In genomic region chr12:120227233-120228040, GRCh38 we compare ENCODE assay signal across 9 cellular contexts. TPM values are rescaled to one million over a fixed set of nuclear protein-coding genes. Genes with fewer than 3 reads are reported as not detected.
DNase-seq lines count a peak whose midpoint lies in the region; ATAC-seq and TF ChIP-seq lines count a peak whose summit lies in the region.
"Had no signal": no experiment of that assay in that cellular context is flagged by ENCODE, and none has a peak within 500 bp of the region (broad histone marks: within the 10 kb centered on the region; RNA-seq: fewer than 3 reads in every experiment).

No MANE protein-coding gene starts in this region.

- H3K27me3 ChIP-seq in breast epithelium (no peaks in the 10 kb centered on the region), right lobe of liver (no peaks in the 10 kb centered on the region), transverse colon (no peaks in the 10 kb centered on the region), brain microvascular endothelial cell (replicated peaks) (no peaks in the 10 kb centered on the region)
- H3K27me3 ChIP-seq: BE2C had no signal

- H3K27me3 Mint-ChIP-seq in MCF 10A (ENCODE audit: insufficient read depth, unreplicated experiment): no peaks in the 10 kb centered on the region
- H3K27me3 Mint-ChIP-seq in activated CD4-positive, alpha-beta memory T cell treated with anti-CD3 and anti-CD28 coated beads, Interleukin-2, amount 10 ng/mL, durations not matched to agents 7 days and 5 days: no peaks in the 10 kb centered on the region

- H3K36me3 Mint-ChIP-seq in MCF 10A (ENCODE audit: insufficient read depth, unreplicated experiment): peaks cover 70% of the 10 kb centered on the region
- peaks cover 51% of the 10 kb centered on the region for H3K36me3 Mint-ChIP-seq in activated CD4-positive, alpha-beta memory T cell treated with anti-CD3 and anti-CD28 coated beads, Interleukin-2, amount 10 ng/mL, durations not matched to agents 7 days and 5 days (ENCODE audit: low read depth)

- ATAC-seq in right lobe of liver (peak; percentile 8 to 68 (median 48)), HG03469 (IDR thresholded peaks at IDR 0.05; ENCODE audit: unreplicated experiment) (no peak)

- intact Hi-C loops in MCF 10A (cut with micrococcal nuclease): loop anchor here (1.0 kb wide), 1 partner anchor 35 kb away; no protein-coding TSS in a partner anchor
- intact Hi-C loops in breast epithelium (cut with DNase I; ENCODE audit: low total_unique reads): no loop called here
- intact Hi-C loops in right lobe of liver (cut with DNase I): loop anchor here (5.0 kb wide), 2 partner anchors 35 to 40 kb away; partner anchors contain the start of gene PXN (in 1 of the 2)
- intact Hi-C loops in transverse colon (cut with DNase I; ENCODE audit: low total_unique reads): loop anchor here (2.0 kb wide), 1 partner anchor 37 kb away; the partner anchor contains the start of gene PXN

- in situ Hi-C loops in transverse colon (cut with MboI; ENCODE audit: low pct_ligation_motif_present in 1 of 4, low pct_unique_long_range_greater_than_20kb in 1 of 4, low sequenced_read_pairs in 3 of 4): loop anchor here in 1 of 4 donors (5.0 kb wide), 1 partner anchor 45 kb away; no protein-coding TSS in a partner anchor
- in situ Hi-C loops in brain microvascular endothelial cell (cut with HindIII; ENCODE audit: low pct_ligation_motif_present, low sequenced_read_pairs): no loop called here

- no peak overlapping the region for H3K4me3 ChIP-seq in breast epithelium
- H3K4me3 ChIP-seq in right lobe of liver: peak overlapping the region in 2 of 3 donors; percentile 29 to 33
- H3K4me3 ChIP-seq in transverse colon: no peak overlapping the region
- no peak overlapping the region for H3K4me3 ChIP-seq in brain microvascular endothelial cell (ENCODE audit: low read depth, low read length)

- no peaks in the 10 kb centered on the region for H3K9me3 Mint-ChIP-seq in MCF 10A (ENCODE audit: unreplicated experiment)
- no peaks in the 10 kb centered on the region for H3K9me3 Mint-ChIP-seq in activated CD4-positive, alpha-beta memory T cell treated with anti-CD3 and anti-CD28 coated beads, Interleukin-2, amount 10 ng/mL, durations not matched to agents 7 days and 5 days

- TF ChIP-seq CTCF in MCF 10A (IDR thresholded peaks at IDR 0.05; ENCODE audit: unreplicated experiment): no peak
- TF ChIP-seq CTCF in breast epithelium (IDR thresholded peaks at IDR 0.05): no peak
- TF ChIP-seq CTCF in right lobe of liver (IDR thresholded peaks at IDR 0.05): no peak
- no peak for TF ChIP-seq CTCF in transverse colon (IDR thresholded peaks at IDR 0.05)
- TF ChIP-seq CTCF in brain microvascular endothelial cell (IDR thresholded peaks at IDR 0.05; ENCODE audit: low read depth, low read length, missing control alignments): no peak

- peaks cover 35 to 54% of the 10 kb centered on the region in 2 donors for H3K4me1 ChIP-seq in breast epithelium
- H3K4me1 ChIP-seq in right lobe of liver: peaks cover 0 to 67% (median 37%) of the 10 kb centered on the region in 4 donors
- H3K4me1 ChIP-seq in transverse colon: peaks cover 57 to 89% (median 84%) of the 10 kb centered on the region in 4 donors

- peaks cover 52% of the 10 kb centered on the region for H3K4me1 Mint-ChIP-seq in MCF 10A (ENCODE audit: insufficient read depth, unreplicated experiment)
- peaks cover 74% of the 10 kb centered on the region for H3K4me1 Mint-ChIP-seq in activated CD4-positive, alpha-beta memory T cell treated with anti-CD3 and anti-CD28 coated beads, Interleukin-2, amount 10 ng/mL, durations not matched to agents 7 days and 5 days

- no peak overlapping the region for H3K4me3 Mint-ChIP-seq in MCF 10A (ENCODE audit: unreplicated experiment)
- H3K4me3 Mint-ChIP-seq in activated CD4-positive, alpha-beta memory T cell treated with anti-CD3 and anti-CD28 coated beads, Interleukin-2, amount 10 ng/mL, durations not matched to agents 7 days and 5 days: no peak overlapping the region

- DNase-seq in MCF 10A (ENCODE audit: unreplicated experiment) (no peak), breast epithelium (ENCODE audit: low spot score in 2 of 2) (no peak), right lobe of liver (peak in 2 of 3 donors; percentile 80 to 83), transverse colon (no peak), brain microvascular endothelial cell (no peak)
- no peak for DNase-seq in activated CD4-positive, alpha-beta memory T cell treated with anti-CD3 and anti-CD28 coated beads, Interleukin-2, amount 10 ng/mL, durations not matched to agents 7 days and 5 days
- no peak for DNase-seq in NK-92 treated with Interleukin-12 subunit alpha and Interleukin-12 subunit beta, amount 100 ng/mL, for 24 hours (lab: John Stamatoyannopoulos, UW)

- peak overlapping the region; percentile 93 for H3K27ac Mint-ChIP-seq in MCF 10A (ENCODE audit: low read depth, unreplicated experiment)
- peak overlapping the region; percentile 26 for H3K27ac Mint-ChIP-seq in activated CD4-positive, alpha-beta memory T cell treated with anti-CD3 and anti-CD28 coated beads, Interleukin-2, amount 10 ng/mL, durations not matched to agents 7 days and 5 days

- TF ChIP-seq POLR2A in breast epithelium (IDR thresholded peaks at IDR 0.05) (no peak), right lobe of liver (IDR thresholded peaks at IDR 0.05) (peak; percentile 24), transverse colon (IDR thresholded peaks at IDR 0.05) (no peak)

- TF ChIP-seq EP300 in transverse colon (IDR thresholded peaks at IDR 0.05; ENCODE audit: low read depth): no peak

- H3K9me3 ChIP-seq in breast epithelium (no peaks in the 10 kb centered on the region), right lobe of liver (no peaks in the 10 kb centered on the region), transverse colon (no peaks in the 10 kb centered on the region)
- H3K9me3 ChIP-seq: BE2C had no signal

- POLR2A ChIA-PET in MCF 10A (lab: Yijun Ruan, JAX): interaction anchor here (0.5 to 17.7 kb wide), 10 partner anchors 13 to 319 kb away, joined by 3 to 549 read pairs (median 13); partner anchors contain the start of genes GCN1, PXN, RNU4-1 and RNU4-2
- POLR2A ChIA-PET in activated CD4-positive, alpha-beta memory T cell treated with anti-CD3 and anti-CD28 coated beads, Interleukin-2, amount 10 ng/mL, durations not matched to agents 7 days and 5 days (lab: Charles Lee): interaction anchor here (0.7 to 10.3 kb wide), 10 partner anchors 8 to 70 kb away, joined by 3 to 330 read pairs (median 6); partner anchors contain the start of genes PXN, RNU4-1, RNU4-2 and RPLP0

- H3K36me3 ChIP-seq in breast epithelium: peaks cover 3% of the 10 kb centered on the region
- H3K36me3 ChIP-seq in right lobe of liver: peaks cover 0 to 13% (median 4%) of the 10 kb centered on the region in 4 donors
- H3K36me3 ChIP-seq in transverse colon: peaks cover 0 to 5% (median 2%) of the 10 kb centered on the region in 4 donors
- H3K36me3 ChIP-seq in brain microvascular endothelial cell (replicated peaks): peaks cover 39% of the 10 kb centered on the region

- no TSS peak for BruUV-seq in MCF 10A (replicated peaks; lab: Mats Ljungman, UMichigan)

- 63% methylated on average over 4 of the region's 8 CpGs for WGBS in right lobe of liver (ENCODE audit: insufficient coverage, low coverage, low lambda C conversion rate, missing lambda C conversion rate)
- WGBS in transverse colon (ENCODE audit: low coverage in 1 of 2), 2 donors: 81 to 100% methylated on average over 1 to 8 of the region's 8 CpGs

- H3K27ac ChIP-seq in breast epithelium: peak overlapping the region in 1 of 2 donors; percentile 94
- H3K27ac ChIP-seq in right lobe of liver: peak overlapping the region; percentile 20 to 90 (median 82)
- H3K27ac ChIP-seq in transverse colon: peak overlapping the region; percentile 88 to 92 (median 90)
- no peak overlapping the region for H3K27ac ChIP-seq in brain microvascular endothelial cell

- CTCF ChIA-PET in MCF 10A (lab: Yijun Ruan, JAX): interaction anchor here (0.5 to 12.4 kb wide), 17 partner anchors 9 to 100 kb away, joined by 3 to 454 read pairs (median 5); partner anchors contain the start of genes PLA2G1B, PXN, RNU4-2 and RPLP0
- CTCF ChIA-PET in activated CD4-positive, alpha-beta memory T cell treated with anti-CD3 and anti-CD28 coated beads, Interleukin-2, amount 10 ng/mL, durations not matched to agents 7 days and 5 days (lab: Charles Lee): interaction anchor here (0.6 to 9.7 kb wide), 30 partner anchors 7 to 179 kb away, joined by 3 to 561 read pairs (median 6); partner anchors contain the start of genes PXN, RAB35, RNU4-1 and RNU4-2

RNA-seq across cellular contexts. Expression of gene RPLP0, which starts 26.5 kb away (rescaled TPM):
- 2,870 and 3,181 TPM in 2 replicates for total RNA-seq in MCF 10A (2022)
- 1,000 to 10,000 TPM; 3,137 to 4,833 (median 3,312) TPM for total RNA-seq in breast epithelium
- total RNA-seq in activated CD4-positive, alpha-beta memory T cell treated with anti-CD3 and anti-CD28 coated beads, Interleukin-2, amount 10 ng/mL, durations not matched to agents 7 days and 5 days: 1,000 to 10,000 TPM; 1,823 to 1,853 TPM
- 1,000 to 10,000 TPM in 2 of 6 experiments, 100 to 1,000 TPM in 4; 549 to 1,070 (median 665) TPM for total RNA-seq in right lobe of liver
- 1,000 to 10,000 TPM in 3 of 4 donors, 100 to 1,000 TPM in 1; 660 to 2,105 (median 1,778) TPM for total RNA-seq in transverse colon

RNA-seq across cellular contexts. Expression of gene GCN1, which starts 32.9 kb away (rescaled TPM):
- total RNA-seq in MCF 10A (2022): 116 and 117 TPM in 2 replicates
- 10 to 100 TPM; 50.1 to 79.6 (median 73.4) TPM for total RNA-seq in breast epithelium
- total RNA-seq in activated CD4-positive, alpha-beta memory T cell treated with anti-CD3 and anti-CD28 coated beads, Interleukin-2, amount 10 ng/mL, durations not matched to agents 7 days and 5 days: 10 to 100 TPM; 86.0 to 94.3 TPM
- 10 to 100 TPM; 29.9 to 62.8 (median 39.4) TPM for total RNA-seq in right lobe of liver
- 100 to 1,000 TPM in 2 of 4 donors, 10 to 100 TPM in 2; 70.0 to 141 (median 107) TPM for total RNA-seq in transverse colon

RNA-seq across cellular contexts. Expression of gene PXN, which starts 38.1 kb away (rescaled TPM):
- total RNA-seq in MCF 10A (2022) (216 and 256 TPM in 2 replicates), breast epithelium (10 to 100 TPM; 44.8 to 74.1 (median 53.9) TPM), right lobe of liver (10 to 100 TPM; 15.1 to 32.6 (median 24.1) TPM), transverse colon (100 to 1,000 TPM; 101 to 328 (median 198) TPM)
- 100 to 1,000 TPM; 271 to 274 TPM for total RNA-seq in activated CD4-positive, alpha-beta memory T cell treated with anti-CD3 and anti-CD28 coated beads, Interleukin-2, amount 10 ng/mL, durations not matched to agents 7 days and 5 days

Comparison
In these comparisons a context has a peak if more than half of its experiments do, and no peak if none do; other contexts are left out.
1. DNase-seq: peak in right lobe of liver (2 of 3); none in MCF 10A (single experiment), breast epithelium (0 of 2), activated CD4-positive, alpha-beta memory T cell treated with anti-CD3 and anti-CD28 coated beads, Interleukin-2, amount 10 ng/mL, durations not matched to agents 7 days and 5 days (single experiment), transverse colon (single experiment), brain microvascular endothelial cell (single experiment) and NK-92 treated with Interleukin-12 subunit alpha and Interleukin-12 subunit beta, amount 100 ng/mL, for 24 hours (single experiment).
2. H3K4me3 ChIP-seq: peak in right lobe of liver (2 of 3); none in breast epithelium (0 of 3), transverse colon (0 of 4) and brain microvascular endothelial cell (single experiment).